Comparison of ENCODE assay signal across 8 cellular contexts in the genomic region with DNA sequence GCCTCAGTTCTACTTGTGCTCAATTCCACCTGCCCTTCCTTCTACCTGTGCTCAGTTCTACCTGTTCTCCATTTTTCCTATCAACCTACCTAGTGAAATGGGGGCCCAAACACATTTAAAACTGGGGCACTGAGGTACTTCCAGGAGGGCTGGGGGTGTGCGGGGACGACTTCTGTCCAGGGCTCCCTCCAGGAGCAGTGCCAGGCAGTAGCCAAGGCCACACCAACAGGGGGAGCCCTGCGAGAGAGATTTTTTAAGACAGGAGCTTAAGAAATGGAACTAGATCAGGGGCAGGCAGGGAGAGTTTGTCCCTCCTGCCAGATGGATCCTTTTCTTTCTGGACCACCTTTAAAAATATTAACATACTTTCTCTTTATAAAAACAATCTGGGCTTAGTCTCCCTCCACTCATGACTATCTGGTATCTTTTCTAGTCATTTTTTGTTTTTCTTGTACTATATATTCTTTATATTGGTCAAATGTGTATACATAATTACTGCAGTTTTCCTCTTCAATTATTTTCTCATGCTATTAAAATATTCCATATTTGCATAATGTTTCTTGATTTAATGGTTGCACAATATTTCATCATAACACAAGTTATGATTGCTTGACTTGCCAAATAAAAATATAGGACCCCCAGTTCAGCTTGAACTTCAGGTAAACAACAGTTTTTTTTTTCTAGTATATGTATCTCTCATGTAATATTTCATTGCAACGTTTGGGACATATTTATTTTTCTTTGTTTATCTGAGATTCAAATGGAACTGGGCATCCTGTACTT. TPM values are rescaled to one million over a fixed set of nuclear protein-coding genes. Genes with fewer than 3 reads are reported as not detected.
DNase-seq lines count a peak whose midpoint lies in the region; ATAC-seq and TF ChIP-seq lines count a peak whose summit lies in the region.

No MANE protein-coding gene starts in this region.

- H3K27ac Mint-ChIP-seq in T-helper 17 cell = no peak overlapping the region

- DNase-seq in COLO668 (lab: John Stamatoyannopoulos, UW; ENCODE audit: unreplicated experiment) (peak; percentile 36), HT-29 (ENCODE audit: low spot score) (peak; percentile 39), fibroblast of the conjunctiva (ENCODE audit: low read depth) (peak; percentile 2), renal cortical epithelial cell (ENCODE audit: low read depth) (peak; percentile 38), omental fat pad (ENCODE audit: low spot score) (no peak), T-helper 17 cell (no peak)

- no peaks in the 10 kb centered on the region for H3K36me3 Mint-ChIP-seq in T-helper 17 cell (ENCODE audit: low read depth)

- no peak overlapping the region for H3K4me3 Mint-ChIP-seq in T-helper 17 cell

- H3K4me1 Mint-ChIP-seq in T-helper 17 cell = no peaks in the 10 kb centered on the region

- H3K9me3 ChIP-seq in T-helper 17 cell (ENCODE audit: control insufficient read depth, low read length, poor library complexity, severe bottlenecking) = no peaks in the 10 kb centered on the region

- ATAC-seq in HG02678 (IDR thresholded peaks at IDR 0.05; ENCODE audit: unreplicated experiment) (no peak), omental fat pad (ENCODE audit: low FRiP score) (no peak), T-helper 17 cell (no peak)

- H3K27me3 Mint-ChIP-seq in T-helper 17 cell = peaks cover 32% of the 10 kb centered on the region

- TF ChIP-seq CTCF in VCaP (conservative IDR thresholded peaks at IDR 0.05) = peak; percentile 74
- TF ChIP-seq CTCF in omental fat pad (IDR thresholded peaks at IDR 0.05) = no peak

- H3K27ac ChIP-seq in VCaP = no peak overlapping the region

RNA-seq across cellular contexts. Expression of a gene that starts 47.3 kb away (rescaled TPM):
- not detected in 2 replicates for total RNA-seq in HT-29 (2014; rRNA removed; shearing (Covaris generic))
- under 0.01 and 0.10 TPM in 2 replicates for total RNA-seq in renal cortical epithelial cell
- under 1 TPM in 2 of 4 donors, not detected in 2; 0.19 to 0.48 TPM for total RNA-seq in omental fat pad
- total RNA-seq in T-helper 17 cell = not detected

Comparison
In these comparisons a context has a peak if more than half of its experiments do, and no peak if none do; other contexts are left out.
1. DNase-seq: peak in COLO668 (single experiment), HT-29 (single experiment), fibroblast of the conjunctiva (single experiment) and renal cortical epithelial cell (single experiment); none in omental fat pad (single experiment) and T-helper 17 cell (0 of 3).